In the genomic region with DNA sequence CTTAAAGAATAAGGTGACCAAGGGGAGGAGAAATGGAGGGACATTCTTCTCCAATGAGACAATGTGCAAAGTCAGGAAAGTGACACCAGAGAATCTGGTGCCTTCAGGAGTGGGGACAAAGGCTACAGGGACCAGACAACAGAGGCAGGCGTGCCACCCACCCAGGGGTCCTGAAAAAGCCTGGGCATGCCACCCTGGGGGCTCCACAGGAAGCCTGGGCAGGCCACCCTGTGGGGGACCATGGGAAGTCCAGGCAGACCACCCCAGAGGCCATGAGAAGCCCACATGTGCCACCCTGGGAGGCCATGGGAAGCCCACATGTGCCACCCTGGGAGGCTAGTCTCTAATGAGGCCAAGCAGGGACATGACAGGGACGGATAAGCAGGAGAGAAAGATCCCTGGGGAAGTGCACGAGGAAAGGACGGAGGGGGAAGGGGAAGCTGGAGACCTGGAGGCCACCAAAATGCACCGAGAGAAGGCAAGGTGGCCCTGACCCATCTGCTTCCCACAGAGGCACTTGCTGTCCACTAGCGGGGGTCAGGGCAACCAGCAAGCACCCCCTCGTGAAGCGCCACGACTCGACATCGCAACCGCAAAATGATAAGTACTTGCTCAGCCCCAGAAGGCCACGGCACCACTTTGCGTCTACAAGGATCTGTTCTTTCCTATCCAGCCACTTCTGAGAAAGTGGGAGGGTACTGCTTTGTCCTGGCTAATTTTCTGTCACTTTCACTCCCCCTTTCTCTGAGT, we compare ENCODE assay signal across 1 cellular context.
TF ChIP-seq lines count a peak whose summit lies in the region.

No MANE protein-coding gene starts in this region.

TF ChIP-seq in H1, 55 proteins besides CTCF, POLR2A, EP300 and RAD21:
- TF ChIP-seq BCL11A (IDR thresholded peaks at IDR 0.05; ENCODE audit: low read depth in 2 of 2, low read length in 2 of 2) (no peak), TAF1 (IDR thresholded peaks at IDR 0.05; ENCODE audit: low read depth, low read length) (no peak), CTBP2 (IDR thresholded peaks at IDR 0.05; ENCODE audit: borderline replicate concordance, insufficient read depth, insufficient read length, low read length) (no peak), BACH1 (IDR thresholded peaks at IDR 0.05; ENCODE audit: low read length) (no peak), NANOG (IDR thresholded peaks at IDR 0.05; ENCODE audit: insufficient read depth, low read depth, low read length, poor library complexity, severe bottlenecking) (no peak), HDAC6 (IDR thresholded peaks at IDR 0.05; ENCODE audit: low read depth, low read length) (no peak), SAP30 (IDR thresholded peaks at IDR 0.05; ENCODE audit: insufficient read depth, insufficient replicate concordance, low read length) (no peak), TEAD4 (IDR thresholded peaks at IDR 0.05; ENCODE audit: low read depth, low read length) (no peak), JUN (IDR thresholded peaks at IDR 0.05; ENCODE audit: low read depth, low read length) (no peak), HDAC2 (IDR thresholded peaks at IDR 0.05; ENCODE audit: borderline replicate concordance in 1 of 2, low read depth in 2 of 2, low read length in 2 of 2) (no peak)
